Comparison of ENCODE assay signal across 1 cellular context in genomic region chr22:20194681-20195593, GRCh38.
TF ChIP-seq lines count a peak whose summit lies in the region.

No MANE protein-coding gene starts in this region.

TF ChIP-seq in GM12878, 131 proteins besides CTCF, POLR2A, EP300 and RAD21:
- TF ChIP-seq RAD51 (IDR thresholded peaks at IDR 0.05) (peak; percentile 67; the same call in 1 of the 2 replicates), BHLHE40 (IDR thresholded peaks at IDR 0.05; ENCODE audit: borderline replicate concordance in 1 of 2, low read depth in 2 of 2, low read length in 1 of 2) (peak in 1 of 2 experiments; percentile 20; a peak in 1 of 4 replicates), ZZZ3 (IDR thresholded peaks at IDR 0.05; ENCODE audit: control insufficient read depth, insufficient read length, low read depth) (no peak), MXI1 (IDR thresholded peaks at IDR 0.05; ENCODE audit: low read depth, low read length) (no peak)
